8 cellular contexts compared by ENCODE assay signal in genomic region chr14:28609228-28609828, GRCh38.
A peak's percentile ranks its signal among the peaks of the same experiment; 100 is the strongest.
DNase-seq lines count a peak whose midpoint lies in the region; ATAC-seq and TF ChIP-seq lines count a peak whose summit lies in the region.

No MANE protein-coding gene starts in this region.

- H3K36me3 Mint-ChIP-seq in T-cell: no peaks in the 10 kb centered on the region

- H3K9me3 Mint-ChIP-seq in T-cell: peaks cover 2 to 4% (median 4%) of the 10 kb centered on the region in 3 donors

- CTCF ChIA-PET in T-cell (lab: Charles Lee): interaction anchor here in 1 of 2 donors (0.5 kb wide), 1 partner anchor 319 kb away, joined by 3 read pairs; no protein-coding TSS in a partner anchor

- H3K4me3 ChIP-seq in AG09309 (ENCODE audit: control insufficient read depth, low read depth, low read length) (no peak overlapping the region), GM12875 (ENCODE audit: low read depth, low read length) (no peak overlapping the region), NB4 (ENCODE audit: low read depth, low read length) (no peak overlapping the region), esophagus squamous epithelium (no peak overlapping the region)

- intact Hi-C loops in esophagus squamous epithelium (cut with DNase I): no loop called here

- H3K27ac ChIP-seq in esophagus squamous epithelium: no peak overlapping the region

- TF ChIP-seq POLR2A in NB4 (IDR thresholded peaks at IDR 0.05; ENCODE audit: extremely low read depth, insufficient read length) (no peak), esophagus squamous epithelium (IDR thresholded peaks at IDR 0.05) (no peak)

- no peaks in the 10 kb centered on the region for H3K9me3 ChIP-seq in esophagus squamous epithelium

- 4 to 6% methylated on average over 6 of the region's 6 CpGs for WGBS in esophagus squamous epithelium, 2 donors

- DNase-seq in AG09309 (ENCODE audit: low read depth) (no peak), NB4 (ENCODE audit: low read depth) (peak; percentile 65), esophagus squamous epithelium (lab: John Stamatoyannopoulos, UW) (no peak), nucleus accumbens (lab: John Stamatoyannopoulos, UW) (peak in 51 of 56 donors; percentile 2 to 91 (median 65)), T-cell (no peak)

- POLR2A ChIA-PET in T-cell (lab: Charles Lee): no interaction called here

- H3K4me3 Mint-ChIP-seq in T-cell: no peak overlapping the region

- no peaks in the 10 kb centered on the region for H3K36me3 ChIP-seq in esophagus squamous epithelium

- peak; percentile 45 for TF ChIP-seq CTCF in AG09309 (IDR thresholded peaks at IDR 0.05; ENCODE audit: control insufficient read depth, insufficient read depth, low read depth, low read length, missing control alignments)
- peak; percentile 73 for TF ChIP-seq CTCF in GM12875 (IDR thresholded peaks at IDR 0.05; ENCODE audit: borderline replicate concordance, insufficient read depth, low read depth, low read length)
- peak; percentile 85 for TF ChIP-seq CTCF in NB4 (IDR thresholded peaks at IDR 0.05; ENCODE audit: low read depth, low read length)
- TF ChIP-seq CTCF in esophagus squamous epithelium (IDR thresholded peaks at IDR 0.05): peak; percentile 2 to 81 (median 62)

- ATAC-seq in SK-N-SH treated with all-trans-retinoic acid at 6 μM for 48 hours (peak; percentile 90), GM21529 (IDR thresholded peaks at IDR 0.05; ENCODE audit: unreplicated experiment) (no peak), T-cell (replicated peaks in 1 of 4) (no peak)

- H3K4me1 Mint-ChIP-seq in T-cell: no peaks in the 10 kb centered on the region

- no peak overlapping the region for H3K27ac Mint-ChIP-seq in T-cell

- no peaks in the 10 kb centered on the region for H3K27me3 Mint-ChIP-seq in T-cell

- no peaks in the 10 kb centered on the region for H3K4me1 ChIP-seq in esophagus squamous epithelium

- H3K27me3 ChIP-seq in esophagus squamous epithelium: no peaks in the 10 kb centered on the region

TF ChIP-seq in SK-N-SH treated with all-trans-retinoic acid at 6 μM for 48 hours, 23 proteins besides CTCF, POLR2A, EP300 and RAD21:
- TF ChIP-seq TOX (CRISPR knock-in tag; IDR thresholded peaks at IDR 0.05; ENCODE audit: borderline replicate concordance): no peak
- TF ChIP-seq ZNF565 (CRISPR knock-in tag; conservative IDR thresholded peaks at IDR 0.05; ENCODE audit: low read depth): no peak
- TF ChIP-seq, protein P1, sequence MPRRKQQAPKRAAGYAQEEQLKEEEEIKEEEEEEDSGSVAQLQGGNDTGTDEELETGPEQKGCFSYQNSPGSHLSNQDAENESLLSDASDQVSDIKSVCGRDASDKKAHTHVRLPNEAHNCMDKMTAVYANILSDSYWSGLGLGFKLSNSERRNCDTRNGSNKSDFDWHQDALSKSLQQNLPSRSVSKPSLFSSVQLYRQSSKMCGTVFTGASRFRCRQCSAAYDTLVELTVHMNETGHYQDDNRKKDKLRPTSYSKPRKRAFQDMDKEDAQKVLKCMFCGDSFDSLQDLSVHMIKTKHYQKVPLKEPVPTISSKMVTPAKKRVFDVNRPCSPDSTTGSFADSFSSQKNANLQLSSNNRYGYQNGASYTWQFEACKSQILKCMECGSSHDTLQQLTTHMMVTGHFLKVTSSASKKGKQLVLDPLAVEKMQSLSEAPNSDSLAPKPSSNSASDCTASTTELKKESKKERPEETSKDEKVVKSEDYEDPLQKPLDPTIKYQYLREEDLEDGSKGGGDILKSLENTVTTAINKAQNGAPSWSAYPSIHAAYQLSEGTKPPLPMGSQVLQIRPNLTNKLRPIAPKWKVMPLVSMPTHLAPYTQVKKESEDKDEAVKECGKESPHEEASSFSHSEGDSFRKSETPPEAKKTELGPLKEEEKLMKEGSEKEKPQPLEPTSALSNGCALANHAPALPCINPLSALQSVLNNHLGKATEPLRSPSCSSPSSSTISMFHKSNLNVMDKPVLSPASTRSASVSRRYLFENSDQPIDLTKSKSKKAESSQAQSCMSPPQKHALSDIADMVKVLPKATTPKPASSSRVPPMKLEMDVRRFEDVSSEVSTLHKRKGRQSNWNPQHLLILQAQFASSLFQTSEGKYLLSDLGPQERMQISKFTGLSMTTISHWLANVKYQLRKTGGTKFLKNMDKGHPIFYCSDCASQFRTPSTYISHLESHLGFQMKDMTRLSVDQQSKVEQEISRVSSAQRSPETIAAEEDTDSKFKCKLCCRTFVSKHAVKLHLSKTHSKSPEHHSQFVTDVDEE (CRISPR knock-in tag; IDR thresholded peaks at IDR 0.05): no peak
- no peak for TF ChIP-seq POU6F1 (CRISPR knock-in tag; IDR thresholded peaks at IDR 0.05; ENCODE audit: borderline replicate concordance, low read depth)
TF ChIP-seq in SK-N-SH treated with all-trans-retinoic acid at 6 μM for 48 hours: peak in this region for 0.

Comparison
In these comparisons a context has a peak if more than half of its experiments do, and no peak if none do; other contexts are left out.
1. DNase-seq: peak in NB4 (single experiment) and nucleus accumbens (51 of 56); none in AG09309 (single experiment), esophagus squamous epithelium (single experiment) and T-cell (0 of 34).
2. Peak in every context shown above with its lines, with median percentiles within 50 percentile points of each other: CTCF ChIP-seq.